Comparison of ENCODE assay signal across 21 cellular contexts in genomic region chr2:105697781-105698449, GRCh38. TPM values are rescaled to one million over a fixed set of nuclear protein-coding genes. Genes with fewer than 3 reads are reported as not detected.
DNase-seq lines count a peak whose midpoint lies in the region; ATAC-seq and TF ChIP-seq lines count a peak whose summit lies in the region.
"Had no signal": no experiment of that assay in that cellular context is flagged by ENCODE, and none has a peak within 500 bp of the region (broad histone marks: within the 10 kb centered on the region; RNA-seq: fewer than 3 reads in every experiment).

No MANE protein-coding gene starts in this region.

- ATAC-seq in Right ventricle myocardium superior (ENCODE audit: poor library complexity) (peak; percentile 95), lung (ENCODE audit: insufficient read depth, low FRiP score) (no peak), GM21367 (IDR thresholded peaks at IDR 0.05; ENCODE audit: unreplicated experiment) (no peak)
- no peak for ATAC-seq in CD4-positive, alpha-beta T cell (ENCODE audit: poor library complexity)
- ATAC-seq: activated CD8-positive, alpha-beta T cell treated with anti-CD3 and anti-CD28 coated beads for 36 hours; gastroesophageal sphincter; PC-3; SK-N-SH treated with all-trans-retinoic acid at 6 μM for 48 hours had no signal

- H3K27ac ChIP-seq in mammary epithelial cell (ENCODE audit: insufficient read depth, low read depth, low read length) (no peak overlapping the region), lung (ENCODE audit: low read depth in 1 of 2, low read length in 1 of 2) (no peak overlapping the region), transverse colon (no peak overlapping the region), Karpas-422 (ENCODE audit: low read length) (no peak overlapping the region)
- H3K27ac ChIP-seq in CD4-positive, alpha-beta T cell (ENCODE audit: low read depth, low read length), result no peak overlapping the region
- H3K27ac ChIP-seq: cardiac muscle cell, gastroesophageal sphincter, sigmoid colon, vagina had no signal

- no peak overlapping the region for H3K4me3 Mint-ChIP-seq in MCF 10A (ENCODE audit: unreplicated experiment)
- H3K4me3 Mint-ChIP-seq in CD4-positive, alpha-beta T cell, result no peak overlapping the region
- H3K4me3 Mint-ChIP-seq: activated CD8-positive, alpha-beta T cell treated with anti-CD3 and anti-CD28 coated beads for 36 hours had no signal

- H3K36me3 ChIP-seq in mammary epithelial cell (ENCODE audit: insufficient read depth, low read length) (no peaks in the 10 kb centered on the region), lung (ENCODE audit: control insufficient read depth in 2 of 2, insufficient read depth in 2 of 2, low read length in 2 of 2) (no peaks in the 10 kb centered on the region), transverse colon (no peaks in the 10 kb centered on the region), Karpas-422 (ENCODE audit: insufficient read depth, low read length) (no peaks in the 10 kb centered on the region)
- H3K36me3 ChIP-seq: BE2C, cardiac muscle cell, gastroesophageal sphincter, sigmoid colon, vagina had no signal

- H3K79me2 ChIP-seq in mammary epithelial cell (ENCODE audit: insufficient read depth, low read length) (no peaks in the 10 kb centered on the region), Karpas-422 (ENCODE audit: low read length) (no peaks in the 10 kb centered on the region)

- H3K9me3 ChIP-seq in mammary epithelial cell (replicated peaks; ENCODE audit: insufficient read depth, low read length) (no peaks in the 10 kb centered on the region), lung (ENCODE audit: control insufficient read depth in 2 of 2, insufficient read depth in 1 of 2, low read length in 1 of 2) (no peaks in the 10 kb centered on the region), transverse colon (no peaks in the 10 kb centered on the region), Karpas-422 (ENCODE audit: low read length) (no peaks in the 10 kb centered on the region)
- no peaks in the 10 kb centered on the region for H3K9me3 ChIP-seq in CD4-positive, alpha-beta T cell (ENCODE audit: control insufficient read depth, low read length)
- H3K9me3 ChIP-seq: BE2C, gastroesophageal sphincter, sigmoid colon, vagina had no signal

- H3K4me1 Mint-ChIP-seq in MCF 10A (ENCODE audit: insufficient read depth, unreplicated experiment), result no peaks in the 10 kb centered on the region
- no peaks in the 10 kb centered on the region for H3K4me1 Mint-ChIP-seq in CD4-positive, alpha-beta T cell (ENCODE audit: low read depth)

- H3K27ac Mint-ChIP-seq in MCF 10A (ENCODE audit: low read depth, unreplicated experiment), result no peak overlapping the region
- H3K27ac Mint-ChIP-seq in CD4-positive, alpha-beta T cell, result no peak overlapping the region
- H3K27ac Mint-ChIP-seq: activated CD8-positive, alpha-beta T cell treated with anti-CD3 and anti-CD28 coated beads for 36 hours had no signal

- no peaks in the 10 kb centered on the region for H3K4me1 ChIP-seq in mammary epithelial cell (ENCODE audit: insufficient read depth, low read length)
- H3K4me1 ChIP-seq in lung (ENCODE audit: control insufficient read depth in 2 of 2, insufficient read depth in 2 of 2, low read length in 2 of 2), result no peaks in the 10 kb centered on the region
- H3K4me1 ChIP-seq in transverse colon, result no peaks in the 10 kb centered on the region
- peaks cover 12% of the 10 kb centered on the region for H3K4me1 ChIP-seq in Karpas-422 (ENCODE audit: low read length)
- H3K4me1 ChIP-seq: BE2C, sigmoid colon, vagina had no signal

- no TSS peak for BruUV-seq in mammary epithelial cell (replicated peaks; lab: Mats Ljungman, UMichigan)
- no TSS peak for BruUV-seq in MCF 10A (replicated peaks; lab: Mats Ljungman, UMichigan)

- peak overlapping the region; percentile 22 for H2AFZ ChIP-seq in mammary epithelial cell (ENCODE audit: low read depth, low read length)
- no peak overlapping the region for H2AFZ ChIP-seq in Karpas-422 (ENCODE audit: low read length)

- no peak overlapping the region for H3K9ac ChIP-seq in mammary epithelial cell (ENCODE audit: insufficient read depth, low read length)
- H3K9ac ChIP-seq in Karpas-422 (ENCODE audit: low read length), result no peak overlapping the region

- H3K4me3 ChIP-seq in mammary epithelial cell (replicated peaks in 1 of 3; ENCODE audit: insufficient read depth in 1 of 3, low read depth in 2 of 3, low read length in 3 of 3) (no peak overlapping the region), lung (no peak overlapping the region), transverse colon (no peak overlapping the region), Karpas-422 (ENCODE audit: low read length) (no peak overlapping the region)
- H3K4me3 ChIP-seq: cardiac muscle cell, gastroesophageal sphincter, sigmoid colon, vagina had no signal

- DNase-seq in mammary epithelial cell (no peak), MCF 10A (ENCODE audit: unreplicated experiment) (no peak), Right ventricle myocardium superior (peak; percentile 72), lung (ENCODE audit: low spot score) (peak; percentile 19), transverse colon (peak; percentile 15), Karpas-422 (no peak)
- DNase-seq in CD4-positive, alpha-beta T cell, result no peak
- DNase-seq: activated CD4-positive, CD25-positive, alpha-beta regulatory T cell; activated CD8-positive, alpha-beta T cell treated with anti-CD3 and anti-CD28 coated beads for 36 hours; activated naive CD4-positive, alpha-beta T cell; BE2C; NCI-H1417 treated with DMSO at 0.1 percent for 48 hours; NCI-H748 treated with DMSO at 0.1 percent for 48 hours; PC-3; sigmoid colon; T-helper 9 cell had no signal

- TF ChIP-seq CTCF in mammary epithelial cell (conservative IDR thresholded peaks at IDR 0.05 in 1 of 2, IDR thresholded peaks at IDR 0.05 in 1 of 2; ENCODE audit: extremely low read depth in 1 of 2, insufficient read depth in 1 of 2, low read depth in 1 of 2, low read length in 2 of 2), result no peak
- no peak for TF ChIP-seq CTCF in MCF 10A (IDR thresholded peaks at IDR 0.05; ENCODE audit: unreplicated experiment)
- no peak for TF ChIP-seq CTCF in lung (IDR thresholded peaks at IDR 0.05; ENCODE audit: control extremely low read depth, extremely low read depth)
- TF ChIP-seq CTCF in transverse colon (IDR thresholded peaks at IDR 0.05), result no peak
- no peak for TF ChIP-seq CTCF in CD4-positive, alpha-beta T cell (IDR thresholded peaks at IDR 0.05)

- H3K27me3 ChIP-seq in mammary epithelial cell (ENCODE audit: insufficient read depth, low read length) (no peaks in the 10 kb centered on the region), lung (ENCODE audit: control insufficient read depth, insufficient read depth) (no peaks in the 10 kb centered on the region), transverse colon (no peaks in the 10 kb centered on the region), Karpas-422 (ENCODE audit: low read length) (no peaks in the 10 kb centered on the region)
- H3K27me3 ChIP-seq in CD4-positive, alpha-beta T cell (ENCODE audit: control insufficient read depth, insufficient read depth, low read length), result no peaks in the 10 kb centered on the region
- H3K27me3 ChIP-seq: BE2C, cardiac muscle cell, gastroesophageal sphincter, sigmoid colon, vagina had no signal

- peak overlapping the region; percentile 22 for H3K4me2 ChIP-seq in mammary epithelial cell (ENCODE audit: insufficient read depth, low read depth, low read length)
- no peak overlapping the region for H3K4me2 ChIP-seq in Karpas-422 (ENCODE audit: low read depth, low read length, poor library complexity, severe bottlenecking)

- H3K9me2 ChIP-seq in Karpas-422 (replicated peaks; ENCODE audit: insufficient read depth, low read length), result no peaks in the 10 kb centered on the region

- 10% methylated on average over 10 of the region's 10 CpGs for WGBS in mammary epithelial cell (ENCODE audit: low coverage, missing lambda C conversion rate)
- 53 to 60% methylated on average over 10 of the region's 10 CpGs for WGBS in lung, 2 donors
- WGBS in transverse colon (ENCODE audit: low coverage in 1 of 2), 2 donors, result 47 to 57% methylated on average over 8 to 10 of the region's 10 CpGs

- H3K27me3 Mint-ChIP-seq in MCF 10A (ENCODE audit: insufficient read depth, unreplicated experiment), result peaks cover 59% of the 10 kb centered on the region
- no peaks in the 10 kb centered on the region for H3K27me3 Mint-ChIP-seq in CD4-positive, alpha-beta T cell

- TF ChIP-seq EP300 in transverse colon (IDR thresholded peaks at IDR 0.05; ENCODE audit: low read depth), result no peak

- peaks cover 4% of the 10 kb centered on the region for H3K36me3 Mint-ChIP-seq in MCF 10A (ENCODE audit: insufficient read depth, unreplicated experiment)
- H3K36me3 Mint-ChIP-seq in CD4-positive, alpha-beta T cell (ENCODE audit: low read depth), result no peaks in the 10 kb centered on the region

- CTCF ChIA-PET in mammary epithelial cell (lab: Charles Lee; ENCODE audit: low non-redundant PET), result no interaction called here
- CTCF ChIA-PET in MCF 10A (lab: Yijun Ruan, JAX), result no interaction called here
- CTCF ChIA-PET in CD4-positive, alpha-beta T cell (lab: Charles Lee), result no interaction called here

- dilution Hi-C loops in mammary epithelial cell (cut with HindIII; ENCODE audit: low sequenced_read_pairs), result no loop called here

- H4K20me1 ChIP-seq in mammary epithelial cell (ENCODE audit: insufficient read depth, low read length) (no peaks in the 10 kb centered on the region), Karpas-422 (ENCODE audit: insufficient read depth, low read depth, low read length) (no peaks in the 10 kb centered on the region)

- H3K9me3 Mint-ChIP-seq in MCF 10A (ENCODE audit: unreplicated experiment), result no peaks in the 10 kb centered on the region
- no peaks in the 10 kb centered on the region for H3K9me3 Mint-ChIP-seq in CD4-positive, alpha-beta T cell

- intact Hi-C loops in mammary epithelial cell (cut with micrococcal nuclease), result no loop called here
- intact Hi-C loops in MCF 10A (cut with micrococcal nuclease), result no loop called here
- intact Hi-C loops in Right ventricle myocardium superior (cut with DNase I), result no loop called here
- intact Hi-C loops in transverse colon (cut with DNase I; ENCODE audit: low total_unique reads), result no loop called here
- intact Hi-C loops in CD4-positive, alpha-beta T cell (cut with DNase I, micrococcal nuclease), result no loop called here

- in situ Hi-C loops in mammary epithelial cell (cut with MboI; ENCODE audit: low sequenced_read_pairs in 2 of 2) (no loop called here), transverse colon (cut with MboI; ENCODE audit: low pct_ligation_motif_present in 1 of 4, low pct_unique_long_range_greater_than_20kb in 1 of 4, low sequenced_read_pairs in 3 of 4) (no loop called here)

- TF ChIP-seq POLR2A in transverse colon (IDR thresholded peaks at IDR 0.05), result no peak

- POLR2A ChIA-PET in MCF 10A (lab: Yijun Ruan, JAX), result no interaction called here
- POLR2A ChIA-PET in CD4-positive, alpha-beta T cell (lab: Charles Lee), result no interaction called here

RNA-seq across cellular contexts. Expression of gene NCK2, which starts 46.8 kb away (rescaled TPM):
- total RNA-seq in mammary epithelial cell (10 to 100 TPM; 49.2 to 73.2 TPM), MCF 10A (2022) (35.3 and 36.5 TPM in 2 replicates), Right ventricle myocardium superior (32.3 TPM), lung (10 to 100 TPM; 32.3 to 54.4 TPM), transverse colon (10 to 100 TPM; 42.2 to 74.1 (median 59.9) TPM)
- polyA plus RNA-seq in mammary epithelial cell (48.1 TPM), lung (10 to 100 TPM; 19.3 to 35.6 TPM)
- 58.0 TPM for polyA minus RNA-seq in mammary epithelial cell
- 10 to 100 TPM; 92.1 to 92.3 TPM for total RNA-seq in CD4-positive, alpha-beta T cell
- total RNA-seq in Karpas-422 (2014; rRNA removed; shearing (Covaris generic); ENCODE audit: low replicate concordance), result 0.30 and 4.1 TPM in 2 replicates

Comparison
In these comparisons a context has a peak if more than half of its experiments do, and no peak if none do; other contexts are left out.
1. DNase-seq: peak in Right ventricle myocardium superior (single experiment), lung (single experiment) and transverse colon (single experiment); none in mammary epithelial cell (single experiment), MCF 10A (single experiment), CD4-positive, alpha-beta T cell (0 of 10) and Karpas-422 (single experiment).